In the genomic region with DNA sequence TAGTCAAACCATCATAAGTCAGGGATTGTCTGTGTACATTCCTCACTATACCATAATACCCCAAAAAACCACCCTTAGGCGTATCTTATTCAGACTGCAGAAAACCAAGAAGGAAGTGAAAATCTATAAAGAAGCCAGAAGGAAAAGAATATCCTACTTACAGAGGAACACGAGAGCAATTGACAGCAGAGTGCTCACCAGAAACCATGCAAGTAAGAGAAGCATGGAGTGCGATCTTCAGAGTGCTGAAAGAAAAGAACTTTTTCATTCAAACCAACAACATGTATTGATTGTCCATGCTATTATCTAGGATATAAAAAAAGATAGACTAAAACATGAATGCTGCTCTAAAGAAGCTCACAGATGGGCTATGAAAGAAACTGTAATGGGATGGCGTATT, we compare ENCODE assay signal across 1 cellular context.
TF ChIP-seq lines count a peak whose summit lies in the region.

No MANE protein-coding gene starts in this region.

TF ChIP-seq in HEK293, 187 proteins besides CTCF, POLR2A, EP300 and RAD21 (continued from another document):
- no peak for TF ChIP-seq ZNF433 (tag by site-specific recombination; IDR thresholded peaks at IDR 0.05; ENCODE audit: low read depth)
- no peak for TF ChIP-seq ZNF423 (tag by site-specific recombination; IDR thresholded peaks at IDR 0.05)
